8 cellular contexts compared by ENCODE assay signal in genomic region chr19:2097330-2098327, GRCh38. TPM values are rescaled to one million over a fixed set of nuclear protein-coding genes. Genes with fewer than 3 reads are reported as not detected.
DNase-seq lines count a peak whose midpoint lies in the region; ATAC-seq and TF ChIP-seq lines count a peak whose summit lies in the region.

No MANE protein-coding gene starts in this region.

- H3K4me3 ChIP-seq in heart left ventricle, result peak overlapping the region in 11 of 12 donors; percentile 35 to 94 (median 67)
- H3K4me3 ChIP-seq in Panc1 (ENCODE audit: low read depth in 2 of 2, low read length in 2 of 2), result peak overlapping the region; percentile 44 to 56
- peak overlapping the region; percentile 41 to 50 for H3K4me3 ChIP-seq in muscle layer of colon (ENCODE audit: low read depth in 1 of 2, low read length in 2 of 2)
- H3K4me3 ChIP-seq in vagina, result peak overlapping the region; percentile 35 to 59

- peaks cover 0 to 8% (median 0%) of the 10 kb centered on the region in 5 experiments for H3K9me3 Mint-ChIP-seq in brain

- CTCF ChIA-PET in Panc1 (lab: Charles Lee), result no interaction called here

- TF ChIP-seq POLR2A in heart left ventricle (IDR thresholded peaks at IDR 0.05) (no peak), vagina (IDR thresholded peaks at IDR 0.05) (no peak)

- peaks cover 0 to 46% (median 34%) of the 10 kb centered on the region in 9 donors for H3K36me3 ChIP-seq in heart left ventricle
- no peaks in the 10 kb centered on the region; the same call in 1 of the 2 replicates for H3K36me3 ChIP-seq in Panc1 (ENCODE audit: control insufficient read depth, insufficient read depth, low read length)
- peaks cover 23% of the 10 kb centered on the region for H3K36me3 ChIP-seq in muscle layer of colon (ENCODE audit: insufficient read depth, low read length)
- peaks cover 0 to 29% of the 10 kb centered on the region in 2 donors for H3K36me3 ChIP-seq in vagina

- peaks cover 0 to 41% (median 27%) of the 10 kb centered on the region in 12 donors for H3K4me1 ChIP-seq in heart left ventricle
- H3K4me1 ChIP-seq in Panc1 (ENCODE audit: control insufficient read depth, insufficient read depth, low read length), result 0 out of 2 replicates have a peak, but pooled peaks cover 3% of the 10 kb centered on the region
- peaks cover 18% of the 10 kb centered on the region for H3K4me1 ChIP-seq in muscle layer of colon (ENCODE audit: insufficient read depth, low read length)
- peaks cover 36% of the 10 kb centered on the region for H3K4me1 ChIP-seq in vagina
- peaks cover 8% of the 10 kb centered on the region for H3K4me1 ChIP-seq in foreskin keratinocyte

- POLR2A ChIA-PET in Panc1 (lab: Charles Lee), result no interaction called here

- peaks cover 30% of the 10 kb centered on the region for H3K4me1 Mint-ChIP-seq in brain

- TF ChIP-seq CTCF in heart left ventricle (IDR thresholded peaks at IDR 0.05) (no peak), Panc1 (IDR thresholded peaks at IDR 0.05) (no peak), brain (conservative IDR thresholded peaks at IDR 0.05) (no peak), vagina (IDR thresholded peaks at IDR 0.05) (no peak), foreskin keratinocyte (conservative IDR thresholded peaks at IDR 0.05) (no peak)

- H3K9me3 ChIP-seq in heart left ventricle (no peaks in the 10 kb centered on the region), Panc1 (ENCODE audit: control insufficient read depth, insufficient read depth, low read depth, low read length) (no peaks in the 10 kb centered on the region), muscle layer of colon (ENCODE audit: low read length) (no peaks in the 10 kb centered on the region), vagina (no peaks in the 10 kb centered on the region)

- no peak overlapping the region for H3K9ac ChIP-seq in muscle layer of colon (ENCODE audit: low read length)

- no peak overlapping the region for H3K27ac Mint-ChIP-seq in brain

- H3K27me3 Mint-ChIP-seq in brain, result peaks cover 6% of the 10 kb centered on the region

- peak in 1 of 5 donors; percentile 45 for DNase-seq in heart left ventricle
- DNase-seq in cardiac septum (ENCODE audit: low spot score), result no peak
- DNase-seq in Panc1 (ENCODE audit: low read depth, low spot score), result no peak
- DNase-seq in vagina (ENCODE audit: extremely low spot score in 2 of 2), result no peak
- DNase-seq in foreskin keratinocyte, result no peak
- no peak for DNase-seq in cerebellar nuclear complex (lab: John Stamatoyannopoulos, UW)

- ATAC-seq in heart left ventricle, result no peak
- ATAC-seq in Panc1, result no peak
- no peak for ATAC-seq in foreskin keratinocyte

- WGBS in heart left ventricle, 4 donors, result 41 to 67% (median 62%) methylated on average over 25 to 47 of the region's 47 CpGs

- BruUV-seq in Panc1 (replicated peaks; lab: Mats Ljungman, UMichigan), result no TSS peak

- H3K27ac ChIP-seq in heart left ventricle, result peak overlapping the region in 7 of 12 donors; percentile 32 to 97 (median 56)
- no peak overlapping the region for H3K27ac ChIP-seq in Panc1 (ENCODE audit: low read length)
- H3K27ac ChIP-seq in muscle layer of colon (ENCODE audit: low read depth, low read length), result no peak overlapping the region
- H3K27ac ChIP-seq in vagina, result peak overlapping the region; percentile 91
- H3K27ac ChIP-seq in foreskin keratinocyte, result no peak overlapping the region

- peak overlapping the region in 4 of 5 experiments; percentile 68 to 87 (median 84) for H3K4me3 Mint-ChIP-seq in brain

- in situ Hi-C loops in Panc1 (cut with HindIII; ENCODE audit: low pct_unique_long_range_greater_than_20kb, low sequenced_read_pairs), result no loop called here

- peaks cover 23% of the 10 kb centered on the region for H3K36me3 Mint-ChIP-seq in brain

- no peaks in the 10 kb centered on the region for H3K27me3 ChIP-seq in heart left ventricle
- H3K27me3 ChIP-seq in Panc1 (ENCODE audit: control insufficient read depth, insufficient read depth, low read length), result no peaks in the 10 kb centered on the region
- no peaks in the 10 kb centered on the region for H3K27me3 ChIP-seq in muscle layer of colon (ENCODE audit: control insufficient read depth in 1 of 2, insufficient read depth in 2 of 2, low read length in 2 of 2)
- no peaks in the 10 kb centered on the region for H3K27me3 ChIP-seq in vagina
- no peaks in the 10 kb centered on the region for H3K27me3 ChIP-seq in foreskin keratinocyte

- intact Hi-C loops in heart left ventricle (cut with DNase I), result loop anchor here in 3 of 10 donors (2.0 to 5.0 kb wide), 3 partner anchors 50 to 55 kb away; partner anchors contain the start of gene AP3D1 (in 2 of the 3)
- intact Hi-C loops in cardiac septum (cut with DNase I), result loop anchor here (2.0 kb wide), 1 partner anchor 53 kb away; the partner anchor contains the start of gene AP3D1
- intact Hi-C loops in Panc1 (cut with micrococcal nuclease; ENCODE audit: unreplicated experiment), result loop anchor here (2.0 kb wide), 1 partner anchor 21 kb away; no protein-coding TSS in a partner anchor
- intact Hi-C loops in vagina (cut with DNase I), result no loop called here

RNA-seq across cellular contexts. Expression of gene IZUMO4, which starts 0.9 kb away (rescaled TPM):
- total RNA-seq in heart left ventricle (1 to 10 TPM in 8 of 9 donors, not detected in 1; 1.7 to 6.2 (median 2.3) TPM), cardiac septum (4.3 TPM), Panc1 (2021; ENCODE audit: unreplicated experiment) (5.4 TPM), vagina (7.9 TPM), foreskin keratinocyte (2.0 and 3.1 TPM in 2 replicates)
- polyA plus RNA-seq in heart left ventricle (1 to 10 TPM; 4.4 to 5.8 TPM), brain (ENCODE audit: insufficient read depth, low read depth, low replicate concordance) (11.8 TPM), foreskin keratinocyte (3.8 and 4.4 TPM in 2 replicates)
- polyA plus RNA-seq in Panc1 (2012; ENCODE audit: insufficient read length), result 4.7 TPM

RNA-seq across cellular contexts. Expression of gene MOB3A, which starts 1.5 kb away (rescaled TPM):
- total RNA-seq in heart left ventricle, result 10 to 100 TPM; 10.8 to 32.3 (median 16.7) TPM
- polyA plus RNA-seq in heart left ventricle, result 10 to 100 TPM in 1 of 2 donors, 1 to 10 TPM in 1; 7.1 to 18.6 TPM
- 17.0 TPM for total RNA-seq in cardiac septum
- 36.3 TPM for total RNA-seq in Panc1 (2021; ENCODE audit: unreplicated experiment)
- polyA plus RNA-seq in Panc1 (2012; ENCODE audit: insufficient read length), result 21.0 TPM
- 40.1 TPM for polyA plus RNA-seq in brain (ENCODE audit: insufficient read depth, low read depth, low replicate concordance)
- total RNA-seq in vagina, result 50.6 TPM
- 30.1 and 32.9 TPM in 2 replicates for total RNA-seq in foreskin keratinocyte
- polyA plus RNA-seq in foreskin keratinocyte, result 36.0 and 37.8 TPM in 2 replicates

RNA-seq across cellular contexts. Expression of gene MKNK2, which starts 46.6 kb away (rescaled TPM):
- total RNA-seq in heart left ventricle (100 to 1,000 TPM; 129 to 318 (median 155) TPM), cardiac septum (122 TPM), Panc1 (2021; ENCODE audit: unreplicated experiment) (240 TPM), vagina (185 TPM), foreskin keratinocyte (65.6 and 69.4 TPM in 2 replicates)
- polyA plus RNA-seq in heart left ventricle (100 to 1,000 TPM; 110 to 197 TPM), brain (ENCODE audit: insufficient read depth, low read depth, low replicate concordance) (64.7 TPM), foreskin keratinocyte (45.3 and 58.3 TPM in 2 replicates)
- 278 TPM for polyA plus RNA-seq in Panc1 (2012; ENCODE audit: insufficient read length)

RNA-seq across cellular contexts. Expression of gene AP3D1, which starts 53.7 kb away (rescaled TPM):
- 100 to 1,000 TPM in 5 of 9 donors, 10 to 100 TPM in 4; 63.1 to 116 (median 103) TPM for total RNA-seq in heart left ventricle
- polyA plus RNA-seq in heart left ventricle, result 100 to 1,000 TPM in 1 of 2 donors, 10 to 100 TPM in 1; 66.3 to 124 TPM
- 89.0 TPM for total RNA-seq in cardiac septum
- total RNA-seq in Panc1 (2021; ENCODE audit: unreplicated experiment), result 167 TPM
- 172 TPM for polyA plus RNA-seq in Panc1 (2012; ENCODE audit: insufficient read length)
- 150 TPM for polyA plus RNA-seq in brain (ENCODE audit: insufficient read depth, low read depth, low replicate concordance)
- 62.9 TPM for total RNA-seq in vagina
- total RNA-seq in foreskin keratinocyte, result 123 and 138 TPM in 2 replicates
- 78.5 and 81.7 TPM in 2 replicates for polyA plus RNA-seq in foreskin keratinocyte

Comparison
In these comparisons a context has a peak if more than half of its experiments do, and no peak if none do; other contexts are left out.
1. H3K27ac ChIP-seq: peak in heart left ventricle (7 of 12) and vagina (single experiment); none in Panc1 (single experiment), muscle layer of colon (single experiment) and foreskin keratinocyte (single experiment).
2. Peak in every context shown above with its lines, with median percentiles within 50 percentile points of each other: H3K4me3 ChIP-seq.